In genomic region chr2:100891911-100892642, GRCh38 we compare ENCODE assay signal across 14 cellular contexts.
DNase-seq lines count a peak whose midpoint lies in the region; ATAC-seq and TF ChIP-seq lines count a peak whose summit lies in the region.
"Had no signal": no experiment of that assay in that cellular context is flagged by ENCODE, and none has a peak within 500 bp of the region (broad histone marks: within the 10 kb centered on the region; RNA-seq: fewer than 3 reads in every experiment).

No MANE protein-coding gene starts in this region.

- H4K20me1 ChIP-seq in SK-N-SH (ENCODE audit: insufficient read depth), result no peaks in the 10 kb centered on the region
- no peaks in the 10 kb centered on the region for H4K20me1 ChIP-seq in fibroblast of lung (ENCODE audit: control insufficient read depth, extremely low read depth, insufficient read depth, low read length)

- H2AFZ ChIP-seq in SK-N-SH (ENCODE audit: low read depth), result no peak overlapping the region
- no peak overlapping the region for H2AFZ ChIP-seq in fibroblast of lung (ENCODE audit: low read length)

- no peaks in the 10 kb centered on the region for H3K9me3 ChIP-seq in SK-N-SH
- H3K9me3 ChIP-seq in fibroblast of lung (ENCODE audit: control insufficient read depth, insufficient read depth, low read depth, low read length), result no peaks in the 10 kb centered on the region
- no peaks in the 10 kb centered on the region for H3K9me3 ChIP-seq in gastrocnemius medialis
- H3K9me3 ChIP-seq in CD4-positive, alpha-beta memory T cell (ENCODE audit: control insufficient read depth in 1 of 2, low read length in 2 of 2), result no peaks in the 10 kb centered on the region

- peaks cover 4 to 5% of the 10 kb centered on the region in 2 experiments for H3K36me3 ChIP-seq in SK-N-SH (replicated peaks in 1 of 2; ENCODE audit: control insufficient read depth in 1 of 2, insufficient read depth in 2 of 2, low read length in 1 of 2)
- no peaks in the 10 kb centered on the region for H3K36me3 ChIP-seq in fibroblast of lung (ENCODE audit: control insufficient read depth, insufficient read depth, low read length)
- H3K36me3 ChIP-seq in gastrocnemius medialis, result no peaks in the 10 kb centered on the region
- no peaks in the 10 kb centered on the region for H3K36me3 ChIP-seq in CD4-positive, alpha-beta memory T cell (ENCODE audit: insufficient read depth, low read length)

- H3K9ac ChIP-seq in SK-N-SH, result peak overlapping the region; percentile 22; the same call in 1 of the 2 replicates
- H3K9ac ChIP-seq in fibroblast of lung (ENCODE audit: insufficient read depth, low read length), result no peak overlapping the region

- no peaks in the 10 kb centered on the region for H3K9me2 ChIP-seq in SK-N-SH

- H3K4me3 Mint-ChIP-seq in CD4-positive, alpha-beta memory T cell, result no peak overlapping the region
- H3K4me3 Mint-ChIP-seq: activated B cell treated with CpG ODN at 0.5 μM for 24 hours; activated T-helper 17 cell treated with anti-CD3 and anti-CD28 coated beads, Interleukin-2, amount 50 U/mL, for 72 hours had no signal

- WGBS in SK-N-SH (ENCODE audit: low lambda C conversion rate), result 54% methylated on average over 16 of the region's 16 CpGs

- H3K79me2 ChIP-seq in SK-N-SH (ENCODE audit: insufficient read depth) (peaks cover 4% of the 10 kb centered on the region; the same call in 1 of the 2 replicates), fibroblast of lung (ENCODE audit: control insufficient read depth, insufficient read depth, low read length) (no peaks in the 10 kb centered on the region)

- no peak for TF ChIP-seq POLR2A in gastrocnemius medialis (IDR thresholded peaks at IDR 0.05)

- TF ChIP-seq RAD21 in SK-N-SH (IDR thresholded peaks at IDR 0.05; ENCODE audit: low read length), result no peak

- in situ Hi-C loops in gastrocnemius medialis (cut with MboI; ENCODE audit: low sequenced_read_pairs in 4 of 4), result no loop called here

- no peak overlapping the region for H3K4me3 ChIP-seq in SK-N-SH (ENCODE audit: low read depth in 2 of 2, low read length in 1 of 2)
- no peak overlapping the region for H3K4me3 ChIP-seq in fibroblast of lung (replicated peaks in 1 of 4; ENCODE audit: control extremely low read depth in 1 of 4, insufficient read depth in 1 of 4, low read depth in 3 of 4, low read length in 4 of 4)
- H3K4me3 ChIP-seq in gastrocnemius medialis, result no peak overlapping the region
- no peak overlapping the region for H3K4me3 ChIP-seq in CD4-positive, alpha-beta memory T cell (ENCODE audit: low read length in 2 of 2)
- H3K4me3 ChIP-seq: dorsolateral prefrontal cortex, skin epidermis had no signal

- peak overlapping the region in 1 of 2 experiments; percentile 60; a peak in 2 of 4 replicates for H3K27ac ChIP-seq in SK-N-SH (ENCODE audit: low read depth in 2 of 2, low read length in 1 of 2)
- peak overlapping the region; percentile 54 for H3K27ac ChIP-seq in fibroblast of lung (ENCODE audit: insufficient read depth, low read length)
- H3K27ac ChIP-seq in gastrocnemius medialis, result peak overlapping the region in 3 of 4 donors; percentile 18 to 29 (median 25)
- no peak overlapping the region for H3K27ac ChIP-seq in CD4-positive, alpha-beta memory T cell (ENCODE audit: low read depth, low read length)
- H3K27ac ChIP-seq: dorsolateral prefrontal cortex had no signal

- no peaks in the 10 kb centered on the region for H3K27me3 Mint-ChIP-seq in CD4-positive, alpha-beta memory T cell
- H3K27me3 Mint-ChIP-seq: activated T-helper 17 cell treated with anti-CD3 and anti-CD28 coated beads, Interleukin-2, amount 50 U/mL, for 72 hours had no signal

- TF ChIP-seq EP300 in SK-N-SH (IDR thresholded peaks at IDR 0.05; ENCODE audit: borderline replicate concordance in 1 of 2, low read depth in 1 of 2, low read length in 1 of 2), result no peak

- CTCF ChIA-PET in SK-N-SH (lab: Yijun Ruan, JAX), result interaction anchor here (0.6 to 1.1 kb wide), 2 partner anchors 14 to 629 kb away, joined by 3 to 4 read pairs; no protein-coding TSS in a partner anchor
- CTCF ChIA-PET in CD4-positive, alpha-beta memory T cell (lab: Charles Lee; ENCODE audit: partially characterized antibody), result interaction anchor here (0.9 kb wide), 1 partner anchor 282 kb away, joined by 3 read pairs; no protein-coding TSS in a partner anchor
- CTCF ChIA-PET in HEK293T (lab: Yijun Ruan, JAX), result no interaction called here

- no peaks in the 10 kb centered on the region for H3K36me3 Mint-ChIP-seq in CD4-positive, alpha-beta memory T cell

- POLR2A ChIA-PET in SK-N-SH (lab: Yijun Ruan, JAX), result no interaction called here
- POLR2A ChIA-PET in CD4-positive, alpha-beta memory T cell (lab: Charles Lee; ENCODE audit: partially characterized antibody), result no interaction called here
- POLR2A ChIA-PET in HEK293T (lab: Yijun Ruan, JAX), result interaction anchor here (1.0 kb wide), 1 partner anchor 11 kb away, joined by 3 read pairs; no protein-coding TSS in a partner anchor

- H3F3A ChIP-seq in SK-N-SH (replicated peaks; ENCODE audit: insufficient read depth), result peaks cover 10% of the 10 kb centered on the region

- intact Hi-C loops in gastrocnemius medialis (cut with DNase I; ENCODE audit: low total_unique reads), result no loop called here
- intact Hi-C loops in CD4-positive, alpha-beta memory T cell (cut with micrococcal nuclease), result no loop called here

- no peaks in the 10 kb centered on the region for H3K27me3 ChIP-seq in SK-N-SH (ENCODE audit: insufficient read depth)
- no peaks in the 10 kb centered on the region for H3K27me3 ChIP-seq in fibroblast of lung (ENCODE audit: control insufficient read depth, insufficient read depth, low read length)
- H3K27me3 ChIP-seq in gastrocnemius medialis, result no peaks in the 10 kb centered on the region
- H3K27me3 ChIP-seq in CD4-positive, alpha-beta memory T cell (ENCODE audit: insufficient read depth, low read length), result no peaks in the 10 kb centered on the region
- H3K27me3 ChIP-seq: dorsolateral prefrontal cortex had no signal

- ATAC-seq in gastrocnemius medialis, result peak in 1 of 2 donors; percentile 4
- ATAC-seq: activated T-helper 17 cell treated with anti-CD3 and anti-CD28 coated beads, Interleukin-2, amount 50 U/mL, for 72 hours; Panc1 had no signal

- peak; percentile 72 for DNase-seq in GM03348 (ENCODE audit: low spot score)
- DNase-seq in SK-N-SH, result no peak
- DNase-seq in fibroblast of lung (ENCODE audit: low read depth in 2 of 2), result peak; percentile 50 to 77
- no peak for DNase-seq in gastrocnemius medialis
- no peak for DNase-seq in stimulated activated CD4-positive, alpha-beta T cell treated with anti-CD3 and anti-CD28 coated beads, Interleukin-2, amount 100 ng/mL, for 24 hours
- DNase-seq in CD4-positive, alpha-beta memory T cell, result no peak
- DNase-seq in amygdala (lab: John Stamatoyannopoulos, UW), result no peak
- no peak for DNase-seq in HEK293T (ENCODE audit: extremely low spot score)
- DNase-seq: activated B cell treated with CpG ODN at 0.5 μM for 24 hours, dorsolateral prefrontal cortex, NCI-H2029 treated with DMSO at 0.1 percent for 48 hours had no signal

- H3K4me2 ChIP-seq in SK-N-SH (peak overlapping the region; percentile 39; the same call in 1 of the 2 replicates), fibroblast of lung (ENCODE audit: extremely low read depth, insufficient read depth, low read length) (peak overlapping the region; percentile 29)

- H3K4me1 ChIP-seq in SK-N-SH (ENCODE audit: control insufficient read depth in 1 of 2, insufficient read depth in 2 of 2, low read depth in 1 of 2, low read length in 1 of 2) (peaks cover 16 to 51% of the 10 kb centered on the region in 2 experiments), fibroblast of lung (ENCODE audit: control insufficient read depth, extremely low read depth, insufficient read depth, low read length) (peaks cover 4% of the 10 kb centered on the region), gastrocnemius medialis (peaks cover 0 to 3% of the 10 kb centered on the region in 2 donors)
- no peaks in the 10 kb centered on the region for H3K4me1 ChIP-seq in CD4-positive, alpha-beta memory T cell (ENCODE audit: insufficient read depth, low read length)

- TF ChIP-seq CTCF in SK-N-SH (IDR thresholded peaks at IDR 0.05) (no peak), fibroblast of lung (conservative IDR thresholded peaks at IDR 0.05 in 1 of 2, IDR thresholded peaks at IDR 0.05 in 1 of 2; ENCODE audit: low read depth in 1 of 2, low read length in 2 of 2) (no peak), gastrocnemius medialis (IDR thresholded peaks at IDR 0.05 in 4 of 5, conservative IDR thresholded peaks at IDR 0.05 in 1 of 5) (no peak)

- H3K9me3 Mint-ChIP-seq in CD4-positive, alpha-beta memory T cell, result no peaks in the 10 kb centered on the region
- H3K9me3 Mint-ChIP-seq: activated B cell treated with CpG ODN at 0.5 μM for 24 hours; activated T-helper 17 cell treated with anti-CD3 and anti-CD28 coated beads, Interleukin-2, amount 50 U/mL, for 72 hours had no signal

- no peaks in the 10 kb centered on the region for H3K4me1 Mint-ChIP-seq in CD4-positive, alpha-beta memory T cell
- H3K4me1 Mint-ChIP-seq: activated T-helper 17 cell treated with anti-CD3 and anti-CD28 coated beads, Interleukin-2, amount 50 U/mL, for 72 hours had no signal

- no peak overlapping the region for H3K27ac Mint-ChIP-seq in CD4-positive, alpha-beta memory T cell
- H3K27ac Mint-ChIP-seq: activated B cell treated with CpG ODN at 0.5 μM for 24 hours; activated T-helper 17 cell treated with anti-CD3 and anti-CD28 coated beads, Interleukin-2, amount 50 U/mL, for 72 hours had no signal

TF ChIP-seq in SK-N-SH, 30 proteins besides CTCF, POLR2A, EP300 and RAD21 (continues in another document):
- TF ChIP-seq YY1 (IDR thresholded peaks at IDR 0.05; ENCODE audit: low read depth) (0 out of 2 replicates have a peak, but pooled peaks have one; percentile 25), ELF1 (IDR thresholded peaks at IDR 0.05) (no peak), FOSL2 (IDR thresholded peaks at IDR 0.05; ENCODE audit: borderline replicate concordance, low read depth) (peak; percentile 31), RXRA (IDR thresholded peaks at IDR 0.05; ENCODE audit: borderline replicate concordance, low read depth) (peak; percentile 16; the same call in 1 of the 2 replicates)

TF ChIP-seq in HEK293T, 16 proteins besides CTCF, POLR2A, EP300 and RAD21:
- no peak for TF ChIP-seq ARNT (IDR thresholded peaks at IDR 0.05)
- no peak for TF ChIP-seq LEF1 (IDR thresholded peaks at IDR 0.05; ENCODE audit: borderline replicate concordance)
- TF ChIP-seq ELF4 (IDR thresholded peaks at IDR 0.05), result no peak
- TF ChIP-seq L3MBTL2 (conservative IDR thresholded peaks at IDR 0.05), result no peak
- TF ChIP-seq FOXA1 (IDR thresholded peaks at IDR 0.05), result no peak
- no peak for TF ChIP-seq FOXM1 (IDR thresholded peaks at IDR 0.05; ENCODE audit: borderline replicate concordance)
- no peak for TF ChIP-seq NFRKB (IDR thresholded peaks at IDR 0.05)
- no peak for TF ChIP-seq CTBP1 (IDR thresholded peaks at IDR 0.05; ENCODE audit: borderline replicate concordance)
- TF ChIP-seq FOXK2 (IDR thresholded peaks at IDR 0.05), result no peak
- no peak for TF ChIP-seq HDGF (IDR thresholded peaks at IDR 0.05; ENCODE audit: borderline replicate concordance)
- TF ChIP-seq SP1 (IDR thresholded peaks at IDR 0.05), result no peak
- TF ChIP-seq SUZ12 (IDR thresholded peaks at IDR 0.05), result no peak
- no peak for TF ChIP-seq TARDBP (IDR thresholded peaks at IDR 0.05)

Comparison
In these comparisons a context has a peak if more than half of its experiments do, and no peak if none do; other contexts are left out.
1. DNase-seq: peak in GM03348 (single experiment) and fibroblast of lung (2 of 2); none in SK-N-SH (single experiment), gastrocnemius medialis (0 of 2), stimulated activated CD4-positive, alpha-beta T cell treated with anti-CD3 and anti-CD28 coated beads, Interleukin-2, amount 100 ng/mL, for 24 hours (0 of 2), CD4-positive, alpha-beta memory T cell (0 of 5), amygdala (0 of 56) and HEK293T (single experiment).